In genomic region chr10:7397049-7397448, GRCh38 we compare ENCODE assay signal across 16 cellular contexts. TPM values are rescaled to one million over a fixed set of nuclear protein-coding genes. Genes with fewer than 3 reads are reported as not detected.
A peak's percentile ranks its signal among the peaks of the same experiment; 100 is the strongest.
DNase-seq lines count a peak whose midpoint lies in the region; ATAC-seq and TF ChIP-seq lines count a peak whose summit lies in the region.
"Had no signal": no experiment of that assay in that cellular context is flagged by ENCODE, and none has a peak within 500 bp of the region (broad histone marks: within the 10 kb centered on the region; RNA-seq: fewer than 3 reads in every experiment).

No MANE protein-coding gene starts in this region.

- ATAC-seq in Right ventricle myocardium superior (ENCODE audit: poor library complexity) (no peak), HG03108 (IDR thresholded peaks at IDR 0.05; ENCODE audit: unreplicated experiment) (no peak)
- ATAC-seq in stimulated activated naive CD8-positive, alpha-beta T cell treated with anti-CD3 and anti-CD28 coated beads, Interleukin-15, Interleukin-2, amounts not matched to agents 100 U/mL and 50 U/mL, for 24 hours, result peak; percentile 97
- ATAC-seq: naive thymus-derived CD8-positive, alpha-beta T cell had no signal

- no peak for DNase-seq in left ventricle myocardium inferior
- DNase-seq in Right ventricle myocardium superior, result no peak
- peak; percentile 15 for DNase-seq in T1000 (lab: John Stamatoyannopoulos, UW)
- peak; percentile 20 for DNase-seq in fibroblast of villous mesenchyme (ENCODE audit: low read depth)
- peak; percentile 37 for DNase-seq in stimulated activated naive CD8-positive, alpha-beta T cell treated with anti-CD3 and anti-CD28 coated beads, Interleukin-15, Interleukin-2, amounts not matched to agents 100 U/mL and 50 U/mL, for 24 hours
- no peak for DNase-seq in CD1c-positive myeloid dendritic cell (ENCODE audit: extremely low spot score)
- DNase-seq in retina, result no peak
- DNase-seq: HCEC 1CT; immature natural killer cell; naive thymus-derived CD8-positive, alpha-beta T cell; NCI-H1436 treated with DMSO at 0.1 percent for 48 hours; SHP77; trophoblast cell had no signal

- no peaks in the 10 kb centered on the region for H3K36me3 ChIP-seq in left ventricle myocardium inferior

- H3K9me3 ChIP-seq in left ventricle myocardium inferior (replicated peaks), result no peaks in the 10 kb centered on the region

- H3K4me3 ChIP-seq in left ventricle myocardium inferior (peak overlapping the region; percentile 35), fibroblast of villous mesenchyme (ENCODE audit: low read depth, low read length) (no peak overlapping the region)
- H3K4me3 ChIP-seq: lung had no signal

- no peaks in the 10 kb centered on the region for H3K27me3 ChIP-seq in left ventricle myocardium inferior (ENCODE audit: low read depth)

- TF ChIP-seq CTCF in left ventricle myocardium inferior (IDR thresholded peaks at IDR 0.05; ENCODE audit: borderline replicate concordance) (no peak), fibroblast of villous mesenchyme (IDR thresholded peaks at IDR 0.05; ENCODE audit: insufficient read depth, low read depth, low read length) (no peak)

- intact Hi-C loops in left ventricle myocardium inferior (cut with micrococcal nuclease) (no loop called here), Right ventricle myocardium superior (cut with DNase I) (no loop called here)

- H3K27ac ChIP-seq in left ventricle myocardium inferior (replicated peaks), result peak overlapping the region; percentile 83
- H3K27ac ChIP-seq: KMS-11 had no signal

- peaks cover 59% of the 10 kb centered on the region for H3K4me1 ChIP-seq in left ventricle myocardium inferior

RNA-seq across cellular contexts. Expression of gene SFMBT2, which starts 13.8 kb away (rescaled TPM):
- 11.0 TPM for total RNA-seq in left ventricle myocardium inferior
- total RNA-seq in Right ventricle myocardium superior, result 9.4 TPM
- total RNA-seq in fibroblast of villous mesenchyme, result 1.7 and 2.6 TPM in 2 replicates

Comparison
In these comparisons a context has a peak if more than half of its experiments do, and no peak if none do; other contexts are left out.
1. DNase-seq: peak in T1000 (single experiment), fibroblast of villous mesenchyme (single experiment) and stimulated activated naive CD8-positive, alpha-beta T cell treated with anti-CD3 and anti-CD28 coated beads, Interleukin-15, Interleukin-2, amounts not matched to agents 100 U/mL and 50 U/mL, for 24 hours (single experiment); none in left ventricle myocardium inferior (single experiment), Right ventricle myocardium superior (single experiment), CD1c-positive myeloid dendritic cell (single experiment) and retina (single experiment).